ENCODE assay signal across 12 cellular contexts in genomic region chr9:83072498-83072897, GRCh38. TPM values are rescaled to one million over a fixed set of nuclear protein-coding genes. Genes with fewer than 3 reads are reported as not detected.
"Had no signal": no experiment of that assay in that cellular context is flagged by ENCODE, and none has a peak within 500 bp of the region (broad histone marks: within the 10 kb centered on the region; RNA-seq: fewer than 3 reads in every experiment).

No MANE protein-coding gene starts in this region.

RNA-seq across cellular contexts. Expression of gene RASEF, which starts 9.6 kb away (rescaled TPM):
- total RNA-seq: activated B cell treated with CpG ODN at 0.5 μM for 24 hours; activated CD4-positive, alpha-beta memory T cell treated with anti-CD3 and anti-CD28 coated beads for 36 hours; activated CD4-positive, alpha-beta memory T cell treated with anti-CD3 and anti-CD28 coated beads, Interleukin-2, amount 10 ng/mL, durations not matched to agents 7 days and 5 days; activated CD4-positive, alpha-beta T cell treated with anti-CD3 and anti-CD28 coated beads for 36 hours; activated CD4-positive, alpha-beta T cell treated with anti-CD3 and anti-CD28 coated beads, Interleukin-2, amount 10 ng/mL, durations not matched to agents 24 days and 14 days; activated CD4-positive, alpha-beta T cell treated with anti-CD3 and anti-CD28 coated beads, Interleukin-2, amount 10 ng/mL, durations not matched to agents 7 days and 5 days; activated CD8-positive, alpha-beta memory T cell treated with anti-CD3 and anti-CD28 coated beads for 36 hours; activated CD8-positive, alpha-beta memory T cell treated with anti-CD3 and anti-CD28 coated beads, Interleukin-2, amount 10 ng/mL, durations not matched to agents 7 days and 5 days; activated CD8-positive, alpha-beta T cell treated with anti-CD3 and anti-CD28 coated beads for 36 hours; activated CD8-positive, alpha-beta T cell treated with anti-CD3 and anti-CD28 coated beads, Interleukin-2, amount 10 ng/mL, durations not matched to agents 7 days and 5 days; T-helper 17 cell; T-helper 2 cell treated with Interferon-gamma antibody and Interleukin-4, amounts not matched to agents 100 ng/mL and 5 ng/mL, for 36 hours had no signal
